ENCODE assay signal across 1 cellular context in genomic region chr2:112583497-112584133, GRCh38.
TF ChIP-seq lines count a peak whose summit lies in the region.

No MANE protein-coding gene starts in this region.

TF ChIP-seq in HepG2, 621 proteins besides CTCF, POLR2A, EP300 and RAD21 (continued from another document and continues in another):
- TF ChIP-seq ZNF432 (CRISPR knock-in tag; IDR thresholded peaks at IDR 0.05; ENCODE audit: borderline replicate concordance) (no peak), ZNF598 (CRISPR knock-in tag; IDR thresholded peaks at IDR 0.05; ENCODE audit: borderline replicate concordance) (no peak; the same call in 1 of the 2 replicates), GRHL1 (CRISPR knock-in tag; conservative IDR thresholded peaks at IDR 0.05) (no peak), PTBP1 (IDR thresholded peaks at IDR 0.05; ENCODE audit: low read depth, low read length, poor library complexity, severe bottlenecking) (no peak), ZSCAN20 (CRISPR knock-in tag; IDR thresholded peaks at IDR 0.05; ENCODE audit: borderline replicate concordance) (no peak), CBFB (CRISPR knock-in tag; IDR thresholded peaks at IDR 0.05) (no peak), GATAD1 (CRISPR knock-in tag; IDR thresholded peaks at IDR 0.05) (no peak), LCORL (IDR thresholded peaks at IDR 0.05) (no peak), LCORL (CRISPR knock-in tag; IDR thresholded peaks at IDR 0.05) (peak; percentile 13), THAP8 (CRISPR knock-in tag; IDR thresholded peaks at IDR 0.05; ENCODE audit: borderline replicate concordance) (no peak), DNMT1 (CRISPR knock-in tag; IDR thresholded peaks at IDR 0.05) (no peak; the same call in 1 of the 2 replicates), ZNF784 (CRISPR knock-in tag; IDR thresholded peaks at IDR 0.05; ENCODE audit: borderline replicate concordance) (no peak), ZC3H13 (CRISPR knock-in tag; IDR thresholded peaks at IDR 0.05) (peak; percentile 66; the same call in 1 of the 2 replicates), ZNF546 (CRISPR knock-in tag; conservative IDR thresholded peaks at IDR 0.05) (no peak), NFE2 (CRISPR knock-in tag; IDR thresholded peaks at IDR 0.05) (no peak), ZBTB40 (IDR thresholded peaks at IDR 0.05) (no peak), ZBTB40 (CRISPR knock-in tag; IDR thresholded peaks at IDR 0.05) (no peak), MAZ (IDR thresholded peaks at IDR 0.05; ENCODE audit: borderline replicate concordance, low read depth, low read length) (no peak), MAZ (CRISPR knock-in tag; IDR thresholded peaks at IDR 0.05; ENCODE audit: low read depth) (0 out of 2 replicates have a peak, but pooled peaks have one; percentile 5), TRAFD1 (CRISPR knock-in tag; IDR thresholded peaks at IDR 0.05; ENCODE audit: borderline replicate concordance) (no peak; the same call in 1 of the 2 replicates), HDAC6 (IDR thresholded peaks at IDR 0.05; ENCODE audit: low read depth, low read length) (no peak), REST (IDR thresholded peaks at IDR 0.05; ENCODE audit: borderline replicate concordance in 1 of 2, low read depth in 1 of 2, low read length in 2 of 2) (no peak), FOXK1 (CRISPR knock-in tag; IDR thresholded peaks at IDR 0.05; ENCODE audit: borderline replicate concordance, low read depth) (no peak), REPIN1 (CRISPR knock-in tag; IDR thresholded peaks at IDR 0.05; ENCODE audit: borderline replicate concordance, low read depth) (0 out of 2 replicates have a peak, but pooled peaks have one; percentile 12), SAP130 (CRISPR knock-in tag; IDR thresholded peaks at IDR 0.05; ENCODE audit: low read depth) (peak; percentile 17; the same call in 1 of the 2 replicates), ZNF350 (CRISPR knock-in tag; IDR thresholded peaks at IDR 0.05; ENCODE audit: borderline replicate concordance, low read depth) (no peak), BATF2 (CRISPR knock-in tag; IDR thresholded peaks at IDR 0.05) (0 out of 2 replicates have a peak, but pooled peaks have one; percentile 25), PRPF4 (IDR thresholded peaks at IDR 0.05; ENCODE audit: low read depth, low read length, poor library complexity, severe bottlenecking) (no peak), ZBTB21 (CRISPR knock-in tag; IDR thresholded peaks at IDR 0.05) (peak; percentile 90), POLR2AphosphoS5 (IDR thresholded peaks at IDR 0.05; ENCODE audit: low read depth, low read length) (peak; percentile 52), ZFP36L1 (CRISPR knock-in tag; IDR thresholded peaks at IDR 0.05) (no peak), HOXA5 (CRISPR knock-in tag; IDR thresholded peaks at IDR 0.05) (no peak), SALL1 (CRISPR knock-in tag; IDR thresholded peaks at IDR 0.05) (no peak), CEBPG (CRISPR knock-in tag; IDR thresholded peaks at IDR 0.05) (peak; percentile 43; the same call in 1 of the 2 replicates), ZSCAN25 (CRISPR knock-in tag; IDR thresholded peaks at IDR 0.05) (0 out of 2 replicates have a peak, but pooled peaks have one; percentile 4), GMEB1 (CRISPR knock-in tag; IDR thresholded peaks at IDR 0.05; ENCODE audit: borderline replicate concordance) (no peak), ZNF275 (CRISPR knock-in tag; IDR thresholded peaks at IDR 0.05; ENCODE audit: borderline replicate concordance) (no peak), ZNF776 (CRISPR knock-in tag; IDR thresholded peaks at IDR 0.05) (no peak), MIER2 (CRISPR knock-in tag; IDR thresholded peaks at IDR 0.05) (no peak), ZFP62 (CRISPR knock-in tag; IDR thresholded peaks at IDR 0.05) (no peak)
